Comparison of ENCODE assay signal across 8 cellular contexts in genomic region chr6:24910850-24911712, GRCh38. TPM values are rescaled to one million over a fixed set of nuclear protein-coding genes. Genes with fewer than 3 reads are reported as not detected.
DNase-seq lines count a peak whose midpoint lies in the region; ATAC-seq and TF ChIP-seq lines count a peak whose summit lies in the region.

No MANE protein-coding gene starts in this region.

- H3K9me3 Mint-ChIP-seq in nephron, result no peaks in the 10 kb centered on the region

- 0 to 1% methylated on average over 10 to 17 of the region's 60 CpGs for WGBS in upper lobe of left lung, 2 donors

- peak overlapping the region; percentile 74 to 96 for H3K4me3 ChIP-seq in foreskin fibroblast (ENCODE audit: low read depth in 1 of 2, low read length in 2 of 2)
- H3K4me3 ChIP-seq in upper lobe of left lung, result peak overlapping the region; percentile 11 to 68 (median 52)

- H3K4me1 Mint-ChIP-seq in nephron, result peaks cover 71% of the 10 kb centered on the region

- no peak for TF ChIP-seq EP300 in upper lobe of left lung (IDR thresholded peaks at IDR 0.05)

- peak overlapping the region; percentile 45 to 74 (median 56) for H3K27ac ChIP-seq in upper lobe of left lung

- no peaks in the 10 kb centered on the region for H3K36me3 ChIP-seq in upper lobe of left lung

- H3K27me3 Mint-ChIP-seq in nephron (ENCODE audit: low read depth), result peaks cover 38% of the 10 kb centered on the region

- TF ChIP-seq CTCF in foreskin fibroblast (IDR thresholded peaks at IDR 0.05; ENCODE audit: low read depth, low read length), result no peak
- no peak for TF ChIP-seq CTCF in nephron (IDR thresholded peaks at IDR 0.05; ENCODE audit: unreplicated experiment in 3 of 3)
- no peak for TF ChIP-seq CTCF in upper lobe of left lung (IDR thresholded peaks at IDR 0.05)

- TF ChIP-seq POLR2A in upper lobe of left lung (IDR thresholded peaks at IDR 0.05), result no peak

- ATAC-seq in HG02588 (IDR thresholded peaks at IDR 0.05; ENCODE audit: unreplicated experiment) (peak; percentile 24), upper lobe of left lung (ENCODE audit: low FRiP score in 2 of 2) (peak; percentile 47 to 79)

- no peaks in the 10 kb centered on the region for H3K36me3 Mint-ChIP-seq in nephron (ENCODE audit: low read depth)

- peak; percentile 79 for DNase-seq in COR-L47 (lab: John Stamatoyannopoulos, UW)
- peak; percentile 85 for DNase-seq in NCI-H748 (lab: John Stamatoyannopoulos, UW; ENCODE audit: unreplicated experiment)
- peak; percentile 39 for DNase-seq in activated T-helper 9 cell treated with anti-CD3 and anti-CD28 coated beads, Interleukin-2, amount 50 U/mL, for 16 hours (ENCODE audit: low read depth)
- DNase-seq in foreskin fibroblast, result peak; percentile 21 to 74
- DNase-seq in upper lobe of left lung, result peak; percentile 72 to 92
- no peak for DNase-seq in HuH-7.5 (ENCODE audit: low spot score)

- no peaks in the 10 kb centered on the region for H3K9me3 ChIP-seq in upper lobe of left lung

- peaks cover 27 to 44% (median 35%) of the 10 kb centered on the region in 4 donors for H3K4me1 ChIP-seq in upper lobe of left lung

- H3K4me3 Mint-ChIP-seq in nephron, result peak overlapping the region; percentile 89 to 95 (median 93)

- no peaks in the 10 kb centered on the region for H3K27me3 ChIP-seq in upper lobe of left lung

- H3K27ac Mint-ChIP-seq in nephron, result peak overlapping the region; percentile 59 to 82 (median 61)

RNA-seq across cellular contexts. Expression of gene RIPOR2, which starts 24.7 kb away (rescaled TPM):
- total RNA-seq in upper lobe of left lung, result 10 to 100 TPM; 25.3 to 67.1 (median 48.3) TPM
